In genomic region chr12:131949431-131950181, GRCh38 we compare ENCODE assay signal across 8 cellular contexts. TPM values are rescaled to one million over a fixed set of nuclear protein-coding genes. Genes with fewer than 3 reads are reported as not detected.
DNase-seq lines count a peak whose midpoint lies in the region; ATAC-seq and TF ChIP-seq lines count a peak whose summit lies in the region.

EP400 (plus strand) TSS chr12:131949942; CDS start chr12:131960620, 10,678 bp downstream.

- peaks cover 0 to 6% of the 10 kb centered on the region in 2 donors for H3K36me3 Mint-ChIP-seq in naive B cell
- H3K36me3 Mint-ChIP-seq in stimulated activated effector memory CD8-positive, alpha-beta T cell treated with anti-CD3 and anti-CD28 coated beads, Interleukin-12 subunit alpha, Interleukin-12 subunit beta, amount 100 ng/mL, for 72 hours: peaks cover 27% of the 10 kb centered on the region

- peaks cover 21 to 42% (median 36%) of the 10 kb centered on the region in 3 donors for H3K4me1 Mint-ChIP-seq in naive B cell
- peaks cover 28% of the 10 kb centered on the region for H3K4me1 Mint-ChIP-seq in stimulated activated effector memory CD8-positive, alpha-beta T cell treated with anti-CD3 and anti-CD28 coated beads, Interleukin-12 subunit alpha, Interleukin-12 subunit beta, amount 100 ng/mL, for 72 hours

- peak within 1 kb of the TSS; percentile 84 to 96 (median 92) for H3K27ac Mint-ChIP-seq in naive B cell
- peak within 1 kb of the TSS; percentile 90 for H3K27ac Mint-ChIP-seq in stimulated activated effector memory CD8-positive, alpha-beta T cell treated with anti-CD3 and anti-CD28 coated beads, Interleukin-12 subunit alpha, Interleukin-12 subunit beta, amount 100 ng/mL, for 72 hours

- H3K27me3 ChIP-seq in Peyer's patch (no peaks in the 10 kb centered on the region), esophagus squamous epithelium (no peaks in the 10 kb centered on the region)

- H3K4me3 ChIP-seq in Peyer's patch (peak within 1 kb of the TSS; percentile 80 to 100 (median 98)), esophagus squamous epithelium (peak within 1 kb of the TSS; percentile 77 to 100 (median 92))

- peaks cover 7% of the 10 kb centered on the region for H3K36me3 ChIP-seq in KOPT-K1 (ENCODE audit: insufficient read depth, low read length)
- H3K36me3 ChIP-seq in Peyer's patch: peaks cover 0 to 1% (median 0%) of the 10 kb centered on the region in 3 donors
- H3K36me3 ChIP-seq in esophagus squamous epithelium: peaks cover 0 to 5% (median 0%) of the 10 kb centered on the region in 3 donors

- TF ChIP-seq POLR2A in Peyer's patch (IDR thresholded peaks at IDR 0.05): peak; percentile 18 to 54
- peak in 3 of 4 donors; percentile 44 to 56 (median 45) for TF ChIP-seq POLR2A in esophagus squamous epithelium (IDR thresholded peaks at IDR 0.05)

- no peaks in the 10 kb centered on the region for H3K27me3 Mint-ChIP-seq in naive B cell

- DNase-seq in DMS53 treated with DMSO at 0.1 percent for 48 hours (lab: John Stamatoyannopoulos, UW; ENCODE audit: unreplicated experiment) (peak; percentile 89), Peyer's patch (peak; percentile 97 to 99 (median 99)), esophagus squamous epithelium (lab: John Stamatoyannopoulos, UW) (peak; percentile 59), naive B cell (peak; percentile 91)
- peak; percentile 95 to 96 for DNase-seq in activated T-cell treated with anti-CD3 and anti-CD28 coated beads, Interleukin-2, amount 50 U/mL, for 48 hours
- DNase-seq in stimulated activated effector memory CD8-positive, alpha-beta T cell treated with anti-CD3 and anti-CD28 coated beads, Interleukin-12 subunit alpha, Interleukin-12 subunit beta, amount 100 ng/mL, for 72 hours (ENCODE audit: low spot score in 2 of 2): peak; percentile 85 to 94

- H3K4me1 ChIP-seq in Peyer's patch (peaks cover 2 to 30% (median 13%) of the 10 kb centered on the region in 4 donors), esophagus squamous epithelium (peaks cover 3 to 40% (median 19%) of the 10 kb centered on the region in 3 donors)

- no peaks in the 10 kb centered on the region for H3K9me3 ChIP-seq in KOPT-K1 (ENCODE audit: insufficient read depth, low read length, poor library complexity, severe bottlenecking)
- no peaks in the 10 kb centered on the region for H3K9me3 ChIP-seq in Peyer's patch
- no peaks in the 10 kb centered on the region for H3K9me3 ChIP-seq in esophagus squamous epithelium

- ATAC-seq in GM21723 (IDR thresholded peaks at IDR 0.05; ENCODE audit: unreplicated experiment): peak; percentile 85
- peak; percentile 90 to 91 for ATAC-seq in naive B cell (ENCODE audit: low read depth in 2 of 2)
- ATAC-seq in stimulated activated effector memory CD8-positive, alpha-beta T cell treated with anti-CD3 and anti-CD28 coated beads, Interleukin-12 subunit alpha, Interleukin-12 subunit beta, amount 100 ng/mL, for 72 hours: peak; percentile 95

- WGBS in esophagus squamous epithelium, 2 donors: 0% methylated on average over 1 of the region's 97 CpGs; no CpG with 5 or more reads in 1 of the 2 donors

- H3K27ac ChIP-seq in KOPT-K1 (ENCODE audit: low read depth, low read length, poor library complexity, severe bottlenecking) (peak within 1 kb of the TSS; percentile 93), Peyer's patch (peak within 1 kb of the TSS; percentile 77 to 87 (median 86)), esophagus squamous epithelium (peak within 1 kb of the TSS; percentile 71 to 89 (median 86))

- no peaks in the 10 kb centered on the region for H3K9me3 Mint-ChIP-seq in naive B cell
- no peaks in the 10 kb centered on the region for H3K9me3 Mint-ChIP-seq in stimulated activated effector memory CD8-positive, alpha-beta T cell treated with anti-CD3 and anti-CD28 coated beads, Interleukin-12 subunit alpha, Interleukin-12 subunit beta, amount 100 ng/mL, for 72 hours

- TF ChIP-seq CTCF in Peyer's patch (IDR thresholded peaks at IDR 0.05) (peak; percentile 61 to 85 (median 66)), esophagus squamous epithelium (IDR thresholded peaks at IDR 0.05) (peak; percentile 22 to 91 (median 70))

- intact Hi-C loops in esophagus squamous epithelium (cut with DNase I): loop anchor here (10.0 kb wide), 1 partner anchor 55 kb away; the partner anchor contains the start of gene ULK1

- H3K4me3 Mint-ChIP-seq in naive B cell: peak within 1 kb of the TSS; percentile 84 to 96 (median 91)
- peak within 1 kb of the TSS; percentile 83 for H3K4me3 Mint-ChIP-seq in stimulated activated effector memory CD8-positive, alpha-beta T cell treated with anti-CD3 and anti-CD28 coated beads, Interleukin-12 subunit alpha, Interleukin-12 subunit beta, amount 100 ng/mL, for 72 hours

RNA-seq across cellular contexts. Expression of gene EP400, which starts in this region (rescaled TPM):
- total RNA-seq in Peyer's patch: 10 to 100 TPM; 22.1 to 60.2 (median 49.2) TPM
- 10 to 100 TPM; 10.1 to 23.0 (median 20.9) TPM for total RNA-seq in esophagus squamous epithelium
- 10 to 100 TPM in 1 of 6 donors, 1 to 10 TPM in 5; 5.8 to 11.7 (median 6.4) TPM for polyA plus RNA-seq in naive B cell (ENCODE audit: low read depth in 6 of 6)

Comparison
In these comparisons a context has a peak if more than half of its experiments do, and no peak if none do; other contexts are left out.
1. Peak in every context shown above with its lines: DNase-seq, ATAC-seq, H3K4me3 ChIP-seq and H3K27ac ChIP-seq.